8 cellular contexts compared by ENCODE assay signal in the genomic region with DNA sequence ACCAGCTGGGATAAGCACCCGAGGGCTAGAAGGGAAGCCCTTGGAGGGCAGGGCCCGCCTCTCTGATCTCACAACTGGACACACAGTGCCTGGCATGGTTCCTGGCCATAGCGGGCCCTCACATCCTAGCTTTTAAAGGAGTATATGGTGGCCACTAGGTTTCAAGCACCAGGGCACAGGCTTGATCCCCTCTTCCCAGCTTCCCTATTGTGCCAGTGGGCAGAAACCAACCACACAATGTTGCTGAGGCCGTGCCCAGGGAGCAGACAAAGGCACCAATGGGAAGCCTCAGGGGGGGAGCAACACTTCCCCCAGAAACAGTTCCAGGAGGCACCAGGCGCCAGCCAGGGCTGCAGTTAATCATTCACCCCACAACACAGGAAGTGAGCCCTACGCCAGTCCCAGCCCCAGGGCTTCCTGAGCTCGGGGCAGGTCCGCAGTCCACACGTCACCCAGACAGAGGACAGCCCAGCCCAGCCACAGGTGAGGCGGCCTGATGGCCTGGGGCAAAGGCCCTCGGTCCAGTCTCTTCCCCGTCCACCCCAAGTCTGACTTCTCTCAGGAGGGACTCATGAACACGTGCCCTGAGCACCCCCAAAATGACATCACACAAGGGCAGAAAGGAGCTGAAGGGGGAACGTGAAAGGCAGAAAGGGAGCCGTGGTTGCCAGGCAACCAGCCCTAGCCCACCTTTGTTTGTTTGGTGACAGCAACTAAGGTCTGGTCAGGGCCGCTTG. TPM values are rescaled to one million over a fixed set of nuclear protein-coding genes. Genes with fewer than 3 reads are reported as not detected.
DNase-seq lines count a peak whose midpoint lies in the region; ATAC-seq, FAIRE-seq and TF ChIP-seq lines count a peak whose summit lies in the region.

No MANE protein-coding gene starts in this region.

- H3K79me2 ChIP-seq in keratinocyte (ENCODE audit: control insufficient read depth, insufficient read depth, low read length), result no peaks in the 10 kb centered on the region

- no peak overlapping the region for H2AFZ ChIP-seq in keratinocyte (ENCODE audit: control insufficient read depth, low read length)

- H3K9me3 Mint-ChIP-seq in T-helper 2 cell treated with Interferon-gamma antibody and Interleukin-4, amounts not matched to agents 5 μg/mL and 100 μg/mL, for 36 hours, result no peaks in the 10 kb centered on the region
- H3K9me3 Mint-ChIP-seq in WTC11, result no peaks in the 10 kb centered on the region
- no peaks in the 10 kb centered on the region for H3K9me3 Mint-ChIP-seq in stimulated activated naive CD8-positive, alpha-beta T cell treated with anti-CD3 and anti-CD28 coated beads, Interleukin-15, amount 100 ng/mL, for 72 hours

- peaks cover 44% of the 10 kb centered on the region for H3K4me1 ChIP-seq in keratinocyte (ENCODE audit: control insufficient read depth, extremely low read depth, insufficient read depth, low read length)

- TF ChIP-seq CTCF in WTC11 (IDR thresholded peaks at IDR 0.05), result no peak
- no peak for TF ChIP-seq CTCF in keratinocyte (optimal IDR thresholded peaks at IDR 0.05 in 1 of 3, IDR thresholded peaks at IDR 0.05 in 1 of 3, conservative IDR thresholded peaks at IDR 0.05 in 1 of 3; ENCODE audit: extremely low read depth in 1 of 3, insufficient read depth in 2 of 3, low read length in 3 of 3)

- POLR2A ChIA-PET in WTC11 (lab: Charles Lee), result no interaction called here

- no peaks in the 10 kb centered on the region for H3K27me3 Mint-ChIP-seq in T-helper 2 cell treated with Interferon-gamma antibody and Interleukin-4, amounts not matched to agents 5 μg/mL and 100 μg/mL, for 36 hours (ENCODE audit: low read depth)
- no peaks in the 10 kb centered on the region for H3K27me3 Mint-ChIP-seq in WTC11 (ENCODE audit: low read depth)
- no peaks in the 10 kb centered on the region for H3K27me3 Mint-ChIP-seq in stimulated activated naive CD8-positive, alpha-beta T cell treated with anti-CD3 and anti-CD28 coated beads, Interleukin-15, amount 100 ng/mL, for 72 hours

- no peak overlapping the region for H3K4me3 Mint-ChIP-seq in T-helper 2 cell treated with Interferon-gamma antibody and Interleukin-4, amounts not matched to agents 5 μg/mL and 100 μg/mL, for 36 hours
- H3K4me3 Mint-ChIP-seq in WTC11, result no peak overlapping the region
- H3K4me3 Mint-ChIP-seq in stimulated activated naive CD8-positive, alpha-beta T cell treated with anti-CD3 and anti-CD28 coated beads, Interleukin-15, amount 100 ng/mL, for 72 hours, result peak overlapping the region in 1 of 2 donors; percentile 44

- peak overlapping the region; percentile 99 for H3K27ac ChIP-seq in keratinocyte (ENCODE audit: control insufficient read depth, insufficient read depth, low read length)

- H3K9me1 ChIP-seq in keratinocyte (ENCODE audit: control insufficient read depth, extremely low read depth, insufficient read depth, low read length), result peaks cover 2% of the 10 kb centered on the region

- DNase-seq in T-helper 2 cell treated with Interferon-gamma antibody and Interleukin-4, amounts not matched to agents 5 μg/mL and 100 μg/mL, for 36 hours (ENCODE audit: low spot score), result no peak
- DNase-seq in T-helper 2 cell (no peak), WTC11 (ENCODE audit: low spot score) (no peak), keratinocyte (ENCODE audit: low read depth, low spot score) (no peak), DMS79 (lab: John Stamatoyannopoulos, UW) (no peak), DMS79 treated with DMSO at 0.1 percent for 48 hours (lab: John Stamatoyannopoulos, UW) (no peak)
- DNase-seq in stimulated activated naive CD8-positive, alpha-beta T cell treated with anti-CD3 and anti-CD28 coated beads, Interleukin-15, amount 100 ng/mL, for 72 hours, result no peak

- FAIRE-seq in keratinocyte (lab: Jason Lieb, UNC), result no peak

- peak overlapping the region; percentile 85 for H3K9ac ChIP-seq in keratinocyte (ENCODE audit: control insufficient read depth, extremely low read depth, insufficient read depth, low read length)

- dilution Hi-C loops in keratinocyte (cut with MboI; ENCODE audit: extremely low pct_ligation_motif_present, low sequenced_read_pairs), result no loop called here

- no peaks in the 10 kb centered on the region for H3K27me3 ChIP-seq in keratinocyte (ENCODE audit: control insufficient read depth, extremely low read depth, insufficient read depth, low read length)

- CTCF ChIA-PET in WTC11 (lab: Charles Lee), result interaction anchor here (0.8 to 22.8 kb wide), 8 partner anchors 13 to 107 kb away, joined by 3 to 456 read pairs (median 9); partner anchors contain the start of gene SMIM5

- H3K36me3 ChIP-seq in keratinocyte (ENCODE audit: control insufficient read depth in 2 of 2, extremely low read depth in 1 of 2, insufficient read depth in 2 of 2, low read length in 2 of 2), result peaks cover 10 to 26% of the 10 kb centered on the region in 2 experiments

- no peaks in the 10 kb centered on the region for H3K36me3 Mint-ChIP-seq in T-helper 2 cell treated with Interferon-gamma antibody and Interleukin-4, amounts not matched to agents 5 μg/mL and 100 μg/mL, for 36 hours (ENCODE audit: low read depth)
- H3K36me3 Mint-ChIP-seq in WTC11, result peaks cover 16% of the 10 kb centered on the region

- peak overlapping the region; percentile 80 for H3K27ac Mint-ChIP-seq in T-helper 2 cell treated with Interferon-gamma antibody and Interleukin-4, amounts not matched to agents 5 μg/mL and 100 μg/mL, for 36 hours
- H3K27ac Mint-ChIP-seq in WTC11, result peak overlapping the region; percentile 57
- peak overlapping the region; percentile 65 to 71 for H3K27ac Mint-ChIP-seq in stimulated activated naive CD8-positive, alpha-beta T cell treated with anti-CD3 and anti-CD28 coated beads, Interleukin-15, amount 100 ng/mL, for 72 hours

- peak overlapping the region in 2 of 3 experiments; percentile 13 to 25 for H3K4me3 ChIP-seq in keratinocyte (ENCODE audit: control insufficient read depth in 2 of 3, extremely low read depth in 1 of 3, insufficient read depth in 2 of 3, low read depth in 1 of 3, low read length in 3 of 3)

- peak overlapping the region; percentile 82 for H3K4me2 ChIP-seq in keratinocyte (ENCODE audit: control insufficient read depth, extremely low read depth, insufficient read depth, low read depth, low read length)

- peaks cover 8% of the 10 kb centered on the region for H3K4me1 Mint-ChIP-seq in T-helper 2 cell treated with Interferon-gamma antibody and Interleukin-4, amounts not matched to agents 5 μg/mL and 100 μg/mL, for 36 hours (ENCODE audit: low read depth)
- peaks cover 18% of the 10 kb centered on the region for H3K4me1 Mint-ChIP-seq in WTC11
- peaks cover 13% of the 10 kb centered on the region for H3K4me1 Mint-ChIP-seq in stimulated activated naive CD8-positive, alpha-beta T cell treated with anti-CD3 and anti-CD28 coated beads, Interleukin-15, amount 100 ng/mL, for 72 hours

- ATAC-seq in HG03108 (IDR thresholded peaks at IDR 0.05; ENCODE audit: unreplicated experiment), result peak; percentile 95
- no peak for ATAC-seq in WTC11
- peak; percentile 76 for ATAC-seq in stimulated activated naive CD8-positive, alpha-beta T cell treated with anti-CD3 and anti-CD28 coated beads, Interleukin-15, amount 100 ng/mL, for 72 hours

- no peaks in the 10 kb centered on the region for H4K20me1 ChIP-seq in keratinocyte (ENCODE audit: control insufficient read depth, extremely low read depth, insufficient read depth, low read length)

- H3K9me3 ChIP-seq in keratinocyte (ENCODE audit: control insufficient read depth, low read depth, low read length), result no peaks in the 10 kb centered on the region

TF ChIP-seq in WTC11, 78 proteins besides CTCF, POLR2A, EP300 and RAD21 (continues in another document):
- TF ChIP-seq GABPB1 (CRISPR knock-in tag; IDR thresholded peaks at IDR 0.05), result 0 out of 2 replicates have a peak, but pooled peaks have one; percentile 10

RNA-seq across cellular contexts. Expression of gene SMIM5, which starts 12.8 kb away (rescaled TPM):
- 0.05 TPM in 1 of 3 replicates, not detected in the others for total RNA-seq in WTC11 (2021)
- 0.15 to 0.59 TPM (median 0.24 TPM) in 3 replicates for polyA plus RNA-seq in keratinocyte
- polyA plus RNA-seq in keratinocyte (2011; ENCODE audit: low read depth), result 0.80 TPM
- 0.23 and 0.39 TPM in 2 replicates for polyA plus RNA-seq in keratinocyte (2011; cell fraction: cytosol; rRNA removed)
- polyA plus RNA-seq in keratinocyte (2011; cell fraction: nucleus; rRNA removed), result 0.18 and 0.28 TPM in 2 replicates
- 0.19 and 5.3 TPM in 2 replicates for polyA plus RNA-seq in keratinocyte (2012; ENCODE audit: low replicate concordance)
- polyA minus RNA-seq in keratinocyte, result 0.13 to 0.66 TPM (median 0.30 TPM) in 3 replicates
- polyA minus RNA-seq in keratinocyte (2011; cell fraction: cytosol; rRNA and poly(A)+ RNA removed), result not detected
- 0.39 and 0.53 TPM in 2 replicates for polyA minus RNA-seq in keratinocyte (2011; cell fraction: nucleus; rRNA and poly(A)+ RNA removed)

RNA-seq across cellular contexts. Expression of gene RECQL5, which starts 20.9 kb away (rescaled TPM):
- total RNA-seq in WTC11 (2021), result 48.9 to 53.1 TPM (median 51.0 TPM) in 3 replicates
- 11.9 to 15.8 TPM (median 12.9 TPM) in 3 replicates for polyA plus RNA-seq in keratinocyte
- 5.9 TPM for polyA plus RNA-seq in keratinocyte (2011; ENCODE audit: low read depth)
- polyA plus RNA-seq in keratinocyte (2011; cell fraction: cytosol; rRNA removed), result 5.3 and 5.5 TPM in 2 replicates
- 80.9 and 96.7 TPM in 2 replicates for polyA plus RNA-seq in keratinocyte (2011; cell fraction: nucleus; rRNA removed)
- polyA plus RNA-seq in keratinocyte (2012; ENCODE audit: low replicate concordance), result 16.7 and 20.5 TPM in 2 replicates
- 31.0 to 53.1 TPM (median 38.4 TPM) in 3 replicates for polyA minus RNA-seq in keratinocyte
- polyA minus RNA-seq in keratinocyte (2011; cell fraction: cytosol; rRNA and poly(A)+ RNA removed), result 11.1 TPM
- 35.5 and 43.4 TPM in 2 replicates for polyA minus RNA-seq in keratinocyte (2011; cell fraction: nucleus; rRNA and poly(A)+ RNA removed)

RNA-seq across cellular contexts. Expression of gene SAP30BP, which starts 21.1 kb away (rescaled TPM):
- 67.5 to 86.8 TPM (median 72.0 TPM) in 3 replicates for total RNA-seq in WTC11 (2021)
- 99.0 to 103 TPM (median 101 TPM) in 3 replicates for polyA plus RNA-seq in keratinocyte
- polyA plus RNA-seq in keratinocyte (2011; ENCODE audit: low read depth), result 115 TPM
- 97.8 and 111 TPM in 2 replicates for polyA plus RNA-seq in keratinocyte (2011; cell fraction: cytosol; rRNA removed)
- polyA plus RNA-seq in keratinocyte (2011; cell fraction: nucleus; rRNA removed), result 174 and 189 TPM in 2 replicates
- 80.5 and 96.0 TPM in 2 replicates for polyA plus RNA-seq in keratinocyte (2012; ENCODE audit: low replicate concordance)
- 44.9 to 68.4 TPM (median 58.9 TPM) in 3 replicates for polyA minus RNA-seq in keratinocyte
- polyA minus RNA-seq in keratinocyte (2011; cell fraction: cytosol; rRNA and poly(A)+ RNA removed), result 52.4 TPM
- 43.7 and 56.2 TPM in 2 replicates for polyA minus RNA-seq in keratinocyte (2011; cell fraction: nucleus; rRNA and poly(A)+ RNA removed)

RNA-seq across cellular contexts. Expression of gene MYO15B, which starts 58.5 kb away (rescaled TPM):
- total RNA-seq in WTC11 (2021), result 35.6 to 51.1 TPM (median 51.0 TPM) in 3 replicates
- 0.01 to 0.35 TPM (median 0.14 TPM) in 3 replicates for polyA plus RNA-seq in keratinocyte
- polyA plus RNA-seq in keratinocyte (2011; ENCODE audit: low read depth), result 1.6 TPM
- not detected in 2 replicates for polyA plus RNA-seq in keratinocyte (2011; cell fraction: cytosol; rRNA removed)
- 0.57 and 1.9 TPM in 2 replicates for polyA plus RNA-seq in keratinocyte (2011; cell fraction: nucleus; rRNA removed)
- 0.44 and 1.9 TPM in 2 replicates for polyA plus RNA-seq in keratinocyte (2012; ENCODE audit: low replicate concordance)
- polyA minus RNA-seq in keratinocyte, result 0.06 TPM in 1 of 3 replicates, not detected in the others
- polyA minus RNA-seq in keratinocyte (2011; cell fraction: cytosol; rRNA and poly(A)+ RNA removed), result not detected
- 1.4 TPM in 1 of 2 replicates, not detected in the other for polyA minus RNA-seq in keratinocyte (2011; cell fraction: nucleus; rRNA and poly(A)+ RNA removed)
